Comparison of ENCODE assay signal across 8 cellular contexts in genomic region chr4:123399638-123400358, GRCh38. TPM values are rescaled to one million over a fixed set of nuclear protein-coding genes. Genes with fewer than 3 reads are reported as not detected.
DNase-seq lines count a peak whose midpoint lies in the region; ATAC-seq and TF ChIP-seq lines count a peak whose summit lies in the region.

No MANE protein-coding gene starts in this region.

- H3K9me3 ChIP-seq in subcutaneous abdominal adipose tissue (ENCODE audit: control insufficient read depth in 5 of 5, low read length in 5 of 5): no peaks in the 10 kb centered on the region

- peak overlapping the region; percentile 75 to 96 (median 94) for H3K9ac ChIP-seq in subcutaneous abdominal adipose tissue (ENCODE audit: low read length in 5 of 5)

- CTCF ChIA-PET in activated CD4-positive, alpha-beta T cell treated with anti-CD3 and anti-CD28 coated beads, Interleukin-2, amount 10 ng/mL, durations not matched to agents 7 days and 5 days (lab: Charles Lee): interaction anchor here (0.6 to 1.6 kb wide), 4 partner anchors 10 to 679 kb away, joined by 3 to 4 read pairs (median 4); no protein-coding TSS in a partner anchor

- peaks cover 2% of the 10 kb centered on the region for H3K36me3 ChIP-seq in kidney epithelial cell (ENCODE audit: control insufficient read depth, insufficient read depth, low read length)
- H3K36me3 ChIP-seq in subcutaneous abdominal adipose tissue (ENCODE audit: control insufficient read depth in 5 of 5, insufficient read depth in 5 of 5, low read length in 5 of 5): peaks cover 0 to 37% (median 18%) of the 10 kb centered on the region in 5 donors

- no peaks in the 10 kb centered on the region for H3K9me3 Mint-ChIP-seq in activated CD4-positive, alpha-beta T cell treated with anti-CD3 and anti-CD28 coated beads, Interleukin-2, amount 10 ng/mL, durations not matched to agents 7 days and 5 days
- H3K9me3 Mint-ChIP-seq in activated naive CD8-positive, alpha-beta T cell treated with anti-CD3 and anti-CD28 coated beads, Interleukin-2, amount 10 ng/mL, durations not matched to agents 7 days and 5 days: no peaks in the 10 kb centered on the region

- H3K27me3 Mint-ChIP-seq in activated CD4-positive, alpha-beta T cell treated with anti-CD3 and anti-CD28 coated beads, Interleukin-2, amount 10 ng/mL, durations not matched to agents 7 days and 5 days: peaks cover 11% of the 10 kb centered on the region
- H3K27me3 Mint-ChIP-seq in activated naive CD8-positive, alpha-beta T cell treated with anti-CD3 and anti-CD28 coated beads, Interleukin-2, amount 10 ng/mL, durations not matched to agents 7 days and 5 days: no peaks in the 10 kb centered on the region

- H3K27ac Mint-ChIP-seq in activated CD4-positive, alpha-beta T cell treated with anti-CD3 and anti-CD28 coated beads, Interleukin-2, amount 10 ng/mL, durations not matched to agents 7 days and 5 days: peak overlapping the region; percentile 93
- peak overlapping the region; percentile 86 for H3K27ac Mint-ChIP-seq in activated naive CD8-positive, alpha-beta T cell treated with anti-CD3 and anti-CD28 coated beads, Interleukin-2, amount 10 ng/mL, durations not matched to agents 7 days and 5 days

- peaks cover 29% of the 10 kb centered on the region for H3K36me3 Mint-ChIP-seq in activated CD4-positive, alpha-beta T cell treated with anti-CD3 and anti-CD28 coated beads, Interleukin-2, amount 10 ng/mL, durations not matched to agents 7 days and 5 days (ENCODE audit: low read depth)
- H3K36me3 Mint-ChIP-seq in activated naive CD8-positive, alpha-beta T cell treated with anti-CD3 and anti-CD28 coated beads, Interleukin-2, amount 10 ng/mL, durations not matched to agents 7 days and 5 days: peaks cover 52% of the 10 kb centered on the region

- H3K4me1 ChIP-seq in subcutaneous abdominal adipose tissue (ENCODE audit: control insufficient read depth in 5 of 5, insufficient read depth in 5 of 5, low read length in 5 of 5): peaks cover 9 to 56% (median 38%) of the 10 kb centered on the region in 5 donors

- H3K4me3 ChIP-seq in kidney epithelial cell (ENCODE audit: low read depth, low read length) (peak overlapping the region; percentile 58), subcutaneous abdominal adipose tissue (ENCODE audit: low read depth in 1 of 5, low read length in 5 of 5) (peak overlapping the region; percentile 74 to 97 (median 92))

- H3K27me3 ChIP-seq in kidney epithelial cell (ENCODE audit: control insufficient read depth, insufficient read depth, low read length) (no peaks in the 10 kb centered on the region), subcutaneous abdominal adipose tissue (ENCODE audit: control insufficient read depth in 5 of 5, insufficient read depth in 4 of 5, low read length in 5 of 5) (no peaks in the 10 kb centered on the region)

- peak overlapping the region; percentile 93 for H3K27ac ChIP-seq in subcutaneous abdominal adipose tissue (ENCODE audit: low read depth, low read length)

- POLR2A ChIA-PET in activated CD4-positive, alpha-beta T cell treated with anti-CD3 and anti-CD28 coated beads, Interleukin-2, amount 10 ng/mL, durations not matched to agents 7 days and 5 days (lab: Charles Lee): no interaction called here
- POLR2A ChIA-PET in activated naive CD8-positive, alpha-beta T cell treated with anti-CD3 and anti-CD28 coated beads, Interleukin-2, amount 10 ng/mL, durations not matched to agents 7 days and 5 days (lab: Charles Lee): interaction anchor here (0.9 to 4.5 kb wide), 12 partner anchors 12 to 207 kb away, joined by 3 to 76 read pairs (median 6); no protein-coding TSS in a partner anchor

- peak overlapping the region; percentile 90 for H3K4me3 Mint-ChIP-seq in activated CD4-positive, alpha-beta T cell treated with anti-CD3 and anti-CD28 coated beads, Interleukin-2, amount 10 ng/mL, durations not matched to agents 7 days and 5 days
- H3K4me3 Mint-ChIP-seq in activated naive CD8-positive, alpha-beta T cell treated with anti-CD3 and anti-CD28 coated beads, Interleukin-2, amount 10 ng/mL, durations not matched to agents 7 days and 5 days: peak overlapping the region; percentile 92

- ATAC-seq in activated naive CD8-positive, alpha-beta T cell treated with anti-CD3 and anti-CD28 coated beads, Interleukin-2, amount 10 ng/mL, durations not matched to agents 7 days and 5 days (ENCODE audit: low read depth): no peak
- no peak for ATAC-seq in GM21786 (IDR thresholded peaks at IDR 0.05; ENCODE audit: unreplicated experiment)
- ATAC-seq in GM18498 (IDR thresholded peaks at IDR 0.05; ENCODE audit: unreplicated experiment): no peak

- TF ChIP-seq CTCF in kidney epithelial cell (IDR thresholded peaks at IDR 0.05; ENCODE audit: insufficient read depth, low read length, poor library complexity, severe bottlenecking): no peak

- no peak for DNase-seq in activated CD4-positive, alpha-beta T cell treated with anti-CD3 and anti-CD28 coated beads, Interleukin-2, amount 10 ng/mL, durations not matched to agents 7 days and 5 days
- DNase-seq in activated CD4-positive, alpha-beta T cell treated with anti-CD3 and anti-CD28 coated beads for 1 hour: no peak
- DNase-seq in activated naive CD8-positive, alpha-beta T cell treated with anti-CD3 and anti-CD28 coated beads, Interleukin-2, amount 10 ng/mL, durations not matched to agents 7 days and 5 days: no peak
- DNase-seq in kidney epithelial cell (ENCODE audit: low read depth) (no peak), GM19240 (ENCODE audit: insufficient read length, low spot score) (no peak)

- peaks cover 41% of the 10 kb centered on the region for H3K4me1 Mint-ChIP-seq in activated CD4-positive, alpha-beta T cell treated with anti-CD3 and anti-CD28 coated beads, Interleukin-2, amount 10 ng/mL, durations not matched to agents 7 days and 5 days
- peaks cover 32% of the 10 kb centered on the region for H3K4me1 Mint-ChIP-seq in activated naive CD8-positive, alpha-beta T cell treated with anti-CD3 and anti-CD28 coated beads, Interleukin-2, amount 10 ng/mL, durations not matched to agents 7 days and 5 days

RNA-seq across cellular contexts. Expression of gene SPRY1, which starts 3.2 kb away (rescaled TPM):
- total RNA-seq in activated CD4-positive, alpha-beta T cell treated with anti-CD3 and anti-CD28 coated beads, Interleukin-2, amount 10 ng/mL, durations not matched to agents 7 days and 5 days: 1 to 10 TPM; 7.4 to 7.8 TPM
- 10 to 100 TPM; 46.3 to 51.3 TPM for total RNA-seq in activated naive CD8-positive, alpha-beta T cell treated with anti-CD3 and anti-CD28 coated beads, Interleukin-2, amount 10 ng/mL, durations not matched to agents 7 days and 5 days
- 4.8 and 9.1 TPM in 2 replicates for total RNA-seq in kidney epithelial cell
